1 cellular context compared by ENCODE assay signal in the genomic region with DNA sequence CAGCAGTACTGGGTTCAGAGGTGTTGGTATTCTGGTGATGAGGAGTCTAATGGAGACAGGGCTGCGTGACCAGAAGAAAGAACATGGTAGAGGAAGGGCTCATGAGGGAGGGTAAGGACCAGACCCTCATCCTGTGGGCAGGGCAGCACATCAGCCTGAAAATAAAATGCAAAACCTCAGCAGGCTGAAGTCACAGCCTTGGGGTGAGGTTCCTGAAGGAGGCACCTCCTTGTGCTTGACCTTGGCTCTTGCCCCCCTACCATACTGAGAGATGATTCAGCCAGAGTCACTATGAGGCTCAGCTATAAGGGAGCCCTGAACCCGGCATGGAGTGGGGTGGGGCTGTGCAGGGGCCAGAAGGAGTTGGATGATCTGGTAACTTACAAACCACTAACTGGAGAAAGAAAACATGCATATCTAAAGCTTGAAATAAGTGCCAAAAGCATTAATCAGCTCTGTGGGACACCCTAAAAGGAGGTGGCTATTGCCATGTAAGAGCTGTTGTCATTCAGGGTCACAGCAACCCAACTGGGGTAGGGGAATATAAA.
TF ChIP-seq lines count a peak whose summit lies in the region.

No MANE protein-coding gene starts in this region.

TF ChIP-seq in WTC11, 78 proteins besides CTCF, POLR2A, EP300 and RAD21 (continued from another document):
- TF ChIP-seq, protein P1, sequence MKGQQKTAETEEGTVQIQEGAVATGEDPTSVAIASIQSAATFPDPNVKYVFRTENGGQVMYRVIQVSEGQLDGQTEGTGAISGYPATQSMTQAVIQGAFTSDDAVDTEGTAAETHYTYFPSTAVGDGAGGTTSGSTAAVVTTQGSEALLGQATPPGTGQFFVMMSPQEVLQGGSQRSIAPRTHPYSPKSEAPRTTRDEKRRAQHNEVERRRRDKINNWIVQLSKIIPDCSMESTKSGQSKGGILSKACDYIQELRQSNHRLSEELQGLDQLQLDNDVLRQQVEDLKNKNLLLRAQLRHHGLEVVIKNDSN (CRISPR knock-in tag; IDR thresholded peaks at IDR 0.05) = no peak
- TF ChIP-seq, protein P2, sequence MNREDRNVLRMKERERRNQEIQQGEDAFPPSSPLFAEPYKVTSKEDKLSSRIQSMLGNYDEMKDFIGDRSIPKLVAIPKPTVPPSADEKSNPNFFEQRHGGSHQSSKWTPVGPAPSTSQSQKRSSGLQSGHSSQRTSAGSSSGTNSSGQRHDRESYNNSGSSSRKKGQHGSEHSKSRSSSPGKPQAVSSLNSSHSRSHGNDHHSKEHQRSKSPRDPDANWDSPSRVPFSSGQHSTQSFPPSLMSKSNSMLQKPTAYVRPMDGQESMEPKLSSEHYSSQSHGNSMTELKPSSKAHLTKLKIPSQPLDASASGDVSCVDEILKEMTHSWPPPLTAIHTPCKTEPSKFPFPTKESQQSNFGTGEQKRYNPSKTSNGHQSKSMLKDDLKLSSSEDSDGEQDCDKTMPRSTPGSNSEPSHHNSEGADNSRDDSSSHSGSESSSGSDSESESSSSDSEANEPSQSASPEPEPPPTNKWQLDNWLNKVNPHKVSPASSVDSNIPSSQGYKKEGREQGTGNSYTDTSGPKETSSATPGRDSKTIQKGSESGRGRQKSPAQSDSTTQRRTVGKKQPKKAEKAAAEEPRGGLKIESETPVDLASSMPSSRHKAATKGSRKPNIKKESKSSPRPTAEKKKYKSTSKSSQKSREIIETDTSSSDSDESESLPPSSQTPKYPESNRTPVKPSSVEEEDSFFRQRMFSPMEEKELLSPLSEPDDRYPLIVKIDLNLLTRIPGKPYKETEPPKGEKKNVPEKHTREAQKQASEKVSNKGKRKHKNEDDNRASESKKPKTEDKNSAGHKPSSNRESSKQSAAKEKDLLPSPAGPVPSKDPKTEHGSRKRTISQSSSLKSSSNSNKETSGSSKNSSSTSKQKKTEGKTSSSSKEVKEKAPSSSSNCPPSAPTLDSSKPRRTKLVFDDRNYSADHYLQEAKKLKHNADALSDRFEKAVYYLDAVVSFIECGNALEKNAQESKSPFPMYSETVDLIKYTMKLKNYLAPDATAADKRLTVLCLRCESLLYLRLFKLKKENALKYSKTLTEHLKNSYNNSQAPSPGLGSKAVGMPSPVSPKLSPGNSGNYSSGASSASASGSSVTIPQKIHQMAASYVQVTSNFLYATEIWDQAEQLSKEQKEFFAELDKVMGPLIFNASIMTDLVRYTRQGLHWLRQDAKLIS (CRISPR knock-in tag; IDR thresholded peaks at IDR 0.05; ENCODE audit: borderline replicate concordance) = no peak
- TF ChIP-seq NR1H2 (CRISPR knock-in tag; IDR thresholded peaks at IDR 0.05) (no peak), ZNF138 (CRISPR knock-in tag; conservative IDR thresholded peaks at IDR 0.05) (no peak)
